Comparison of ENCODE assay signal across 11 cellular contexts in the genomic region with DNA sequence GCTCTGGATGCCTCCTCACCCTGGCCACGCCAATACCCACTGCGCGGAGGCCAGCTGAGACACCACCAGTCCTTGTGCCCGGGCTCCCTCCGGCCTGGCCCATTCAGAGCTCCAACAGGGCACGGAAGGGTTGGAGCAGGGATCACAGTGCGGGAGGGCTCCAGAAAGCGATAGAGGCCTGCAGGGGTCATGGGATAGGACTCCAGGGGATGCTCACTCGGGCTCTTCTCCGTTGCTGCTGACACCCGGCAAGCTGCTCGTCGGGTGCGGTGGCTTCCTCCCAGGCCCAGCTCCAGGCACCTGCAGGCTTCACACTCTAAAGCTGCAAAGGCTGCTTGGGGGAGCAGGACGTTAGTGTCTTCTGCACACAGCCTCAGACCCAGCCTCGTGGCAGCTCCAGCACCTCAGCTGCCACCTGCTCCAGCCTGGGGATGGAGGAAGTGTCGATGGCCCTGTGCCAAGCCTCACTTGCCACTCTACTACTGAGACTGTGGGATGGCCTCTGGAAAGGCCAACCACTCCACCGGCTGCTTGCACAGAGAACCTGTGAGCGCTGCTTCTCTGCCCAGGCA. TPM values are rescaled to one million over a fixed set of nuclear protein-coding genes. Genes with fewer than 3 reads are reported as not detected.
A peak's percentile ranks its signal among the peaks of the same experiment; 100 is the strongest.
DNase-seq lines count a peak whose midpoint lies in the region; ATAC-seq, FAIRE-seq and TF ChIP-seq lines count a peak whose summit lies in the region.
"Had no signal": no experiment of that assay in that cellular context is flagged by ENCODE, and none has a peak within 500 bp of the region (broad histone marks: within the 10 kb centered on the region; RNA-seq: fewer than 3 reads in every experiment).

No MANE protein-coding gene starts in this region.

- no peak for TF ChIP-seq POLR2A in A549 (IDR thresholded peaks at IDR 0.05; ENCODE audit: low read length)

- no peak for FAIRE-seq in A549 (lab: Jason Lieb, UNC)

- H3K4me2 ChIP-seq in A549 = peak overlapping the region; percentile 63; the same call in 2 of the 3 replicates

- ATAC-seq in A549 = no peak
- no peak for ATAC-seq in GM19455 (IDR thresholded peaks at IDR 0.05; ENCODE audit: unreplicated experiment)
- ATAC-seq in HG03095 (IDR thresholded peaks at IDR 0.05; ENCODE audit: unreplicated experiment) = no peak
- ATAC-seq in GM21528 (IDR thresholded peaks at IDR 0.05; ENCODE audit: low FRiP score, unreplicated experiment) = no peak

- no peak for TF ChIP-seq RAD21 in A549 (conservative IDR thresholded peaks at IDR 0.05 in 1 of 2, IDR thresholded peaks at IDR 0.05 in 1 of 2)

- H3K4me1 ChIP-seq in A549 = peaks cover 100% of the 10 kb centered on the region

- POLR2A ChIA-PET in A549 (lab: Yijun Ruan, JAX) = no interaction called here

- no peaks in the 10 kb centered on the region for H3K9me3 ChIP-seq in A549
- H3K9me3 ChIP-seq: MG63 had no signal

- WGBS in A549 (ENCODE audit: missing lambda C conversion rate) = 77% methylated on average over 9 of the region's 19 CpGs

- TF ChIP-seq EP300 in A549 (IDR thresholded peaks at IDR 0.05) = no peak

- no peak for TF ChIP-seq CTCF in A549 (IDR thresholded peaks at IDR 0.05)

- no peak for DNase-seq in A549 (ENCODE audit: low read depth in 1 of 2, low spot score in 1 of 2)
- DNase-seq in Daoy (ENCODE audit: low read depth) = peak; percentile 52
- DNase-seq in NCI-H2081 (lab: John Stamatoyannopoulos, UW) = peak; percentile 60 to 80
- DNase-seq in SHP77 treated with DMSO at 0.1 percent for 48 hours (lab: John Stamatoyannopoulos, UW) = peak; percentile 79
- DNase-seq in activated CD4-positive, alpha-beta T cell treated with anti-CD3 and anti-CD28 coated beads, Interleukin-2, amount 50 U/mL, for 4 hours = no peak
- DNase-seq: immature natural killer cell, MG63, retina had no signal

- H3K4me3 ChIP-seq in A549 = no peak overlapping the region
- H3K4me3 ChIP-seq: MG63 had no signal

- CTCF ChIA-PET in A549 (lab: Yijun Ruan, JAX) = interaction anchor here (0.6 to 2.3 kb wide), 5 partner anchors 25 to 413 kb away, joined by 3 to 7 read pairs (median 3); no protein-coding TSS in a partner anchor

- peak overlapping the region in 1 of 2 experiments; percentile 88; a peak in 3 of 6 replicates for H3K27ac ChIP-seq in A549

TF ChIP-seq in A549, 52 proteins besides CTCF, POLR2A, EP300 and RAD21:
- no peak for TF ChIP-seq ZC3H11A (IDR thresholded peaks at IDR 0.05)
- TF ChIP-seq, protein P1, sequence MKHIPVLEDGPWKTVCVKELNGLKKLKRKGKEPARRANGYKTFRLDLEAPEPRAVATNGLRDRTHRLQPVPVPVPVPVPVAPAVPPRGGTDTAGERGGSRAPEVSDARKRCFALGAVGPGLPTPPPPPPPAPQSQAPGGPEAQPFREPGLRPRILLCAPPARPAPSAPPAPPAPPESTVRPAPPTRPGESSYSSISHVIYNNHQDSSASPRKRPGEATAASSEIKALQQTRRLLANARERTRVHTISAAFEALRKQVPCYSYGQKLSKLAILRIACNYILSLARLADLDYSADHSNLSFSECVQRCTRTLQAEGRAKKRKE (CRISPR knock-in tag; IDR thresholded peaks at IDR 0.05; ENCODE audit: low read depth) = no peak
- TF ChIP-seq SMC3 (IDR thresholded peaks at IDR 0.05) = no peak

RNA-seq across cellular contexts. Expression of a gene that starts 10.6 kb away (rescaled TPM):
- polyA plus RNA-seq in A549 (2011; rRNA removed) (16.9 and 21.0 TPM in 2 replicates), A549 (2017; fragmentation: RNase III; extraction: RNeasy Plus Mini Kit Qiagen cat#74134 plus additional on column Dnase treatment) (80.8 to 92.0 TPM (median 82.2 TPM) in 3 replicates)
- polyA plus RNA-seq in A549 (2012; cell fraction: cytosol; rRNA removed) = 36.4 and 59.9 TPM in 2 replicates
- 48.0 and 49.6 TPM in 2 replicates for polyA plus RNA-seq in A549 (2012; cell fraction: nucleus; rRNA removed)
- 19.4 and 42.1 TPM in 2 replicates for polyA minus RNA-seq in A549 (2011; rRNA and poly(A)+ RNA removed)
- 13.3 and 15.7 TPM in 2 replicates for total RNA-seq in Daoy (2014; rRNA removed; shearing (Covaris generic))
- polyA plus RNA-seq: immature natural killer cell had no signal

Comparison
In these comparisons a context has a peak if more than half of its experiments do, and no peak if none do; other contexts are left out.
1. DNase-seq: peak in Daoy (single experiment), NCI-H2081 (2 of 2) and SHP77 treated with DMSO at 0.1 percent for 48 hours (single experiment); none in A549 (0 of 2) and activated CD4-positive, alpha-beta T cell treated with anti-CD3 and anti-CD28 coated beads, Interleukin-2, amount 50 U/mL, for 4 hours (0 of 2).